In genomic region chr6:104957301-104958177, GRCh38 we compare ENCODE assay signal across 13 cellular contexts. TPM values are rescaled to one million over a fixed set of nuclear protein-coding genes. Genes with fewer than 3 reads are reported as not detected.
DNase-seq lines count a peak whose midpoint lies in the region; ATAC-seq and TF ChIP-seq lines count a peak whose summit lies in the region.
"Had no signal": no experiment of that assay in that cellular context is flagged by ENCODE, and none has a peak within 500 bp of the region (broad histone marks: within the 10 kb centered on the region; RNA-seq: fewer than 3 reads in every experiment).

No MANE protein-coding gene starts in this region.

- no peaks in the 10 kb centered on the region for H3K9me2 ChIP-seq in hepatocyte (replicated peaks; ENCODE audit: insufficient read depth)

- peaks cover 74% of the 10 kb centered on the region for H3K27me3 Mint-ChIP-seq in MCF 10A (ENCODE audit: insufficient read depth, unreplicated experiment)

- H3K9me3 ChIP-seq in A673 (ENCODE audit: low read depth, low read length, poor library complexity, severe bottlenecking) (no peaks in the 10 kb centered on the region), hepatocyte (ENCODE audit: low read depth) (no peaks in the 10 kb centered on the region)
- H3K9me3 ChIP-seq: SJSA1, thyroid gland had no signal

- WGBS in hepatocyte (ENCODE audit: low lambda C conversion rate, missing lambda C conversion rate) = 1% methylated on average over 20 of the region's 21 CpGs
- 10 to 15% methylated on average over 21 of the region's 21 CpGs for WGBS in lower leg skin, 2 donors

- POLR2A ChIA-PET in A673 (lab: Charles Lee; ENCODE audit: low non-redundant PET) (no interaction called here), HEK293T (lab: Yijun Ruan, JAX) (interaction anchor here (0.6 to 4.4 kb wide), 13 partner anchors 7 to 237 kb away, joined by 3 to 33 read pairs (median 4); partner anchors contain the start of gene HACE1), MCF 10A (lab: Yijun Ruan, JAX) (interaction anchor here (0.7 kb wide), 1 partner anchor 1241 kb away, joined by 5 read pairs; no protein-coding TSS in a partner anchor)

- H3K4me1 ChIP-seq in A673 (ENCODE audit: insufficient read depth, low read length, poor library complexity, severe bottlenecking) (peaks cover 10% of the 10 kb centered on the region), hepatocyte (ENCODE audit: insufficient read depth) (no peaks in the 10 kb centered on the region)
- H3K4me1 ChIP-seq: SJSA1 had no signal

- TF ChIP-seq POLR2A in lower leg skin (IDR thresholded peaks at IDR 0.05) = no peak

- H3K27ac Mint-ChIP-seq in MCF 10A (ENCODE audit: low read depth, unreplicated experiment) = no peak overlapping the region

- TF ChIP-seq CTCF in A673 (conservative IDR thresholded peaks at IDR 0.05; ENCODE audit: low read depth, low read length) = no peak
- no peak for TF ChIP-seq CTCF in hepatocyte (IDR thresholded peaks at IDR 0.05; ENCODE audit: poor library complexity)
- TF ChIP-seq CTCF in MCF 10A (IDR thresholded peaks at IDR 0.05; ENCODE audit: unreplicated experiment) = no peak
- TF ChIP-seq CTCF in lower leg skin (IDR thresholded peaks at IDR 0.05) = no peak

- H3K27ac ChIP-seq in A673 (ENCODE audit: low read depth, low read length, poor library complexity, severe bottlenecking) (peak overlapping the region; percentile 81), hepatocyte (peak overlapping the region; percentile 53)
- H3K27ac ChIP-seq: heart left ventricle, SJSA1, thyroid gland had no signal

- peak; percentile 60 for DNase-seq in A673 (ENCODE audit: low spot score)
- DNase-seq in HEK293T (ENCODE audit: extremely low spot score) = peak; percentile 20
- DNase-seq in hepatocyte (ENCODE audit: low spot score) = peak; percentile 30
- DNase-seq in MCF 10A (ENCODE audit: unreplicated experiment) = no peak
- no peak for DNase-seq in anterior cingulate cortex (lab: John Stamatoyannopoulos, UW)
- no peak for DNase-seq in lower leg skin (ENCODE audit: low spot score in 2 of 2)
- DNase-seq: naive B cell, NCI-H1105 treated with DMSO at 0.1 percent for 48 hours, thyroid gland had no signal

- ATAC-seq in SK-N-SH treated with all-trans-retinoic acid at 6 μM for 48 hours (peak; percentile 76), GM19463 (IDR thresholded peaks at IDR 0.05; ENCODE audit: unreplicated experiment) (no peak)
- ATAC-seq: heart left ventricle had no signal

- H3K4me2 ChIP-seq in hepatocyte = peak overlapping the region; percentile 83

- H3K4me1 Mint-ChIP-seq in MCF 10A (ENCODE audit: insufficient read depth, unreplicated experiment) = no peaks in the 10 kb centered on the region

- peaks cover 50% of the 10 kb centered on the region for H3K27me3 ChIP-seq in A673 (replicated peaks; ENCODE audit: insufficient read depth, low read depth, low read length, poor library complexity)
- peaks cover 19% of the 10 kb centered on the region for H3K27me3 ChIP-seq in hepatocyte

- CTCF ChIA-PET in A673 (lab: Charles Lee) (no interaction called here), HEK293T (lab: Yijun Ruan, JAX) (interaction anchor here (1.0 to 1.5 kb wide), 2 partner anchors 11 to 120 kb away, joined by 3 to 6 read pairs; no protein-coding TSS in a partner anchor), MCF 10A (lab: Yijun Ruan, JAX) (no interaction called here)

- H3K79me2 ChIP-seq in hepatocyte = peaks cover 30% of the 10 kb centered on the region

- no peaks in the 10 kb centered on the region for H4K20me1 ChIP-seq in hepatocyte (ENCODE audit: insufficient read depth, poor library complexity, severe bottlenecking)

- peak overlapping the region; percentile 56 for H3K4me3 ChIP-seq in A673 (ENCODE audit: low read depth, low read length, poor library complexity, severe bottlenecking)
- peak overlapping the region; percentile 63 for H3K4me3 ChIP-seq in hepatocyte
- H3K4me3 ChIP-seq in lower leg skin (ENCODE audit: low read depth, poor library complexity, severe bottlenecking) = no peak overlapping the region
- H3K4me3 ChIP-seq: heart left ventricle, SJSA1, thyroid gland had no signal

- H3K36me3 Mint-ChIP-seq in MCF 10A (ENCODE audit: insufficient read depth, unreplicated experiment) = peaks cover 5% of the 10 kb centered on the region

- H2AFZ ChIP-seq in hepatocyte = peak overlapping the region; percentile 90

- H3K9me3 Mint-ChIP-seq in MCF 10A (ENCODE audit: unreplicated experiment) = no peaks in the 10 kb centered on the region

- intact Hi-C loops in A673 (cut with micrococcal nuclease; ENCODE audit: unreplicated experiment) = no loop called here
- intact Hi-C loops in MCF 10A (cut with micrococcal nuclease) = no loop called here
- intact Hi-C loops in lower leg skin (cut with DNase I; ENCODE audit: low total_unique reads) = no loop called here

- no peak overlapping the region for H3K4me3 Mint-ChIP-seq in MCF 10A (ENCODE audit: unreplicated experiment)

- H3K36me3 ChIP-seq in A673 (ENCODE audit: insufficient read depth, low read length, poor library complexity, severe bottlenecking) = no peaks in the 10 kb centered on the region
- H3K36me3 ChIP-seq in hepatocyte (replicated peaks; ENCODE audit: insufficient read depth, low read depth) = no peaks in the 10 kb centered on the region
- H3K36me3 ChIP-seq: heart left ventricle, SJSA1, thyroid gland had no signal

- BruUV-seq in A673 (replicated peaks; lab: Mats Ljungman, UMichigan) (no TSS peak), MCF 10A (replicated peaks; lab: Mats Ljungman, UMichigan) (no TSS peak)

TF ChIP-seq in HEK293T, 16 proteins besides CTCF, POLR2A, EP300 and RAD21:
- TF ChIP-seq L3MBTL2 (conservative IDR thresholded peaks at IDR 0.05) = peak; percentile 38
- no peak for TF ChIP-seq LEF1 (IDR thresholded peaks at IDR 0.05; ENCODE audit: borderline replicate concordance)
- TF ChIP-seq ZNF384 (IDR thresholded peaks at IDR 0.05) = 0 out of 2 replicates have a peak, but pooled peaks have one; percentile 21
- TF ChIP-seq TARDBP (IDR thresholded peaks at IDR 0.05) = no peak
- no peak for TF ChIP-seq ARNT (IDR thresholded peaks at IDR 0.05)
- TF ChIP-seq FOXA1 (IDR thresholded peaks at IDR 0.05) = no peak
- TF ChIP-seq BHLHE40 (IDR thresholded peaks at IDR 0.05; ENCODE audit: borderline replicate concordance) = no peak
- no peak for TF ChIP-seq SP1 (IDR thresholded peaks at IDR 0.05)
- TF ChIP-seq, protein P1, sequence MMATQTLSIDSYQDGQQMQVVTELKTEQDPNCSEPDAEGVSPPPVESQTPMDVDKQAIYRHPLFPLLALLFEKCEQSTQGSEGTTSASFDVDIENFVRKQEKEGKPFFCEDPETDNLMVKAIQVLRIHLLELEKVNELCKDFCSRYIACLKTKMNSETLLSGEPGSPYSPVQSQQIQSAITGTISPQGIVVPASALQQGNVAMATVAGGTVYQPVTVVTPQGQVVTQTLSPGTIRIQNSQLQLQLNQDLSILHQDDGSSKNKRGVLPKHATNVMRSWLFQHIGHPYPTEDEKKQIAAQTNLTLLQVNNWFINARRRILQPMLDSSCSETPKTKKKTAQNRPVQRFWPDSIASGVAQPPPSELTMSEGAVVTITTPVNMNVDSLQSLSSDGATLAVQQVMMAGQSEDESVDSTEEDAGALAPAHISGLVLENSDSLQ (IDR thresholded peaks at IDR 0.05) = no peak
- no peak for TF ChIP-seq NFRKB (IDR thresholded peaks at IDR 0.05)
- 0 out of 2 replicates have a peak, but pooled peaks have one; percentile 9 for TF ChIP-seq CTBP1 (IDR thresholded peaks at IDR 0.05; ENCODE audit: borderline replicate concordance)
- TF ChIP-seq FOXM1 (IDR thresholded peaks at IDR 0.05; ENCODE audit: borderline replicate concordance) = no peak
- no peak for TF ChIP-seq FOXK2 (IDR thresholded peaks at IDR 0.05)
- TF ChIP-seq HDGF (IDR thresholded peaks at IDR 0.05; ENCODE audit: borderline replicate concordance) = no peak
- TF ChIP-seq ELF4 (IDR thresholded peaks at IDR 0.05) = no peak; the same call in 1 of the 2 replicates
- no peak for TF ChIP-seq SUZ12 (IDR thresholded peaks at IDR 0.05)

TF ChIP-seq in SK-N-SH treated with all-trans-retinoic acid at 6 μM for 48 hours, 23 proteins besides CTCF, POLR2A, EP300 and RAD21 (continues in another document):
- TF ChIP-seq ZNF565 (CRISPR knock-in tag; conservative IDR thresholded peaks at IDR 0.05; ENCODE audit: low read depth) = no peak
- no peak for TF ChIP-seq ZFP30 (CRISPR knock-in tag; IDR thresholded peaks at IDR 0.05)
- no peak for TF ChIP-seq CREB5 (CRISPR knock-in tag; IDR thresholded peaks at IDR 0.05; ENCODE audit: low read depth)
- TF ChIP-seq TOX (CRISPR knock-in tag; IDR thresholded peaks at IDR 0.05; ENCODE audit: borderline replicate concordance) = no peak
- TF ChIP-seq ESRRG (CRISPR knock-in tag; IDR thresholded peaks at IDR 0.05) = no peak
- TF ChIP-seq ZC3H10 (CRISPR knock-in tag; IDR thresholded peaks at IDR 0.05) = no peak
- TF ChIP-seq SNAI2 (CRISPR knock-in tag; IDR thresholded peaks at IDR 0.05) = no peak
- TF ChIP-seq ZFP3 (CRISPR knock-in tag; IDR thresholded peaks at IDR 0.05) = no peak

RNA-seq across cellular contexts. Expression of gene LIN28B, which starts 0.6 kb away (rescaled TPM):
- total RNA-seq in A673 (2021) (21.6 and 21.7 TPM in 2 replicates), hepatocyte (8.6 and 8.9 TPM in 2 replicates), MCF 10A (2022) (not detected in 2 replicates), lower leg skin (not detected)
- 1.8 and 3.2 TPM in 2 replicates for polyA plus RNA-seq in hepatocyte
- total RNA-seq: heart left ventricle, SJSA1 had no signal
- polyA plus RNA-seq: heart left ventricle had no signal

Comparison
In these comparisons a context has a peak if more than half of its experiments do, and no peak if none do; other contexts are left out.
1. DNase-seq: peak in A673 (single experiment), HEK293T (single experiment) and hepatocyte (single experiment); none in MCF 10A (single experiment), anterior cingulate cortex (0 of 58) and lower leg skin (0 of 2).